Comparison of ENCODE assay signal across 16 cellular contexts in the genomic region with DNA sequence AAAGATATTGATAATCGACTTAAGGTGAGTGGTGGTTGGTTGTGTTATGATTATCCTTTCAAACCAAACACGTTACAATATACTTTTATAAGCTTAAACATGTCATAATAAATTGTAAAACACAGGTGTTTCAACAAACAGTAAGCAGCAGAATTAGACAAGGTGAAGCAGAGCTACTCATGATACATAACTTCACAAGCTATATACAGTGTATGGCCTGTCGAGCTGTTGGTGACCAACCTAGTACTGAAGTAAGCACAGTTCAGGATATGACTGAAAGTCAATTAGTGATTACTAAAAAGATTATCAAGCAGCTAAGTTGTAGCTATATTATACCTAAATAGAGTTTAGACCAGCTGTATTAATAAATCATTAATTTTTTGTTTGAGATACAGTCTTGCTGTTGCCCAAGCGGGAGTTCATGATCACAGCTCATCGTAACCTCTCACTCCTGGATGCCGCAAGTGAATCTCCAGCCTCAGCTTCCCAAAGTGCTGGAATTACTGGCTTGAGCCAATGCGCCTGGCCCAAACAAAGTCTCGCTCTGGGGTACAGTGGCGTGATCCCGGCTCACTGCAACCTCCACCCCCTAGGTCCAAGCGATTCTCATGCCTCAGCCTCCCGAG.
A peak's percentile ranks its signal among the peaks of the same experiment; 100 is the strongest.
DNase-seq lines count a peak whose midpoint lies in the region; ATAC-seq, FAIRE-seq and TF ChIP-seq lines count a peak whose summit lies in the region.
"Had no signal": no experiment of that assay in that cellular context is flagged by ENCODE, and none has a peak within 500 bp of the region (broad histone marks: within the 10 kb centered on the region; RNA-seq: fewer than 3 reads in every experiment).

No MANE protein-coding gene starts in this region.

- no peak overlapping the region for H3K4me3 Mint-ChIP-seq in stimulated activated memory B cell treated with anti-CD40 and anti-IgM and Interleukin-4, amounts not matched to agents 10 μg/mL and 1 μg/mL and 100 μg/mL, for 72 hours
- no peak overlapping the region for H3K4me3 Mint-ChIP-seq in CD14-positive monocyte
- H3K4me3 Mint-ChIP-seq: CD8-positive, alpha-beta memory T cell; GM23338; IgD-negative memory B cell had no signal

- peak overlapping the region; percentile 32 for H3K27ac Mint-ChIP-seq in stimulated activated memory B cell treated with anti-CD40 and anti-IgM and Interleukin-4, amounts not matched to agents 10 μg/mL and 1 μg/mL and 100 μg/mL, for 72 hours
- peak overlapping the region in 1 of 7 donors; percentile 61 for H3K27ac Mint-ChIP-seq in CD14-positive monocyte
- H3K27ac Mint-ChIP-seq: GM23338 had no signal

- no peaks in the 10 kb centered on the region for H3K27me3 Mint-ChIP-seq in stimulated activated memory B cell treated with anti-CD40 and anti-IgM and Interleukin-4, amounts not matched to agents 10 μg/mL and 1 μg/mL and 100 μg/mL, for 72 hours
- H3K27me3 Mint-ChIP-seq in CD14-positive monocyte (ENCODE audit: low read depth in 3 of 3), result no peaks in the 10 kb centered on the region
- H3K27me3 Mint-ChIP-seq: CD8-positive, alpha-beta memory T cell; IgD-negative memory B cell had no signal

- H3K36me3 Mint-ChIP-seq in stimulated activated memory B cell treated with anti-CD40 and anti-IgM and Interleukin-4, amounts not matched to agents 10 μg/mL and 1 μg/mL and 100 μg/mL, for 72 hours, result peaks cover 48% of the 10 kb centered on the region
- peaks cover 17 to 41% of the 10 kb centered on the region in 2 donors for H3K36me3 Mint-ChIP-seq in CD14-positive monocyte

- peak; percentile 71 for FAIRE-seq in GM19239 (lab: Jason Lieb, UNC)
- peak; percentile 45 for FAIRE-seq in islet of Langerhans (lab: Jason Lieb, UNC)
- FAIRE-seq: A204.1 had no signal

- no peaks in the 10 kb centered on the region for H3K27me3 ChIP-seq in cardiac muscle cell

- H3K4me3 ChIP-seq in cardiac muscle cell, result no peak overlapping the region
- H3K4me3 ChIP-seq: GM23338 had no signal

- H3K36me3 ChIP-seq in cardiac muscle cell, result no peaks in the 10 kb centered on the region

- H3K27ac ChIP-seq in cardiac muscle cell, result peak overlapping the region; percentile 17

- H3K9me3 ChIP-seq in cardiac muscle cell (ENCODE audit: low read depth), result no peaks in the 10 kb centered on the region
- H3K9me3 ChIP-seq: Caco-2 had no signal

- TF ChIP-seq CTCF in cardiac muscle cell (IDR thresholded peaks at IDR 0.05; ENCODE audit: low read depth, low read length), result no peak
- TF ChIP-seq CTCF in CD14-positive monocyte (IDR thresholded peaks at IDR 0.05), result no peak

- no peak for ATAC-seq in stimulated activated memory B cell treated with anti-CD40 and anti-IgM and Interleukin-4, amounts not matched to agents 10 μg/mL and 1 μg/mL and 100 μg/mL, for 72 hours
- ATAC-seq in GM18511 (IDR thresholded peaks at IDR 0.05; ENCODE audit: unreplicated experiment), result no peak
- ATAC-seq: GM23338 had no signal

- H3K4me1 Mint-ChIP-seq in stimulated activated memory B cell treated with anti-CD40 and anti-IgM and Interleukin-4, amounts not matched to agents 10 μg/mL and 1 μg/mL and 100 μg/mL, for 72 hours, result peaks cover 11% of the 10 kb centered on the region
- peaks cover 5% of the 10 kb centered on the region for H3K4me1 Mint-ChIP-seq in CD14-positive monocyte
- H3K4me1 Mint-ChIP-seq: GM23338 had no signal

- no peaks in the 10 kb centered on the region for H3K9me3 Mint-ChIP-seq in stimulated activated memory B cell treated with anti-CD40 and anti-IgM and Interleukin-4, amounts not matched to agents 10 μg/mL and 1 μg/mL and 100 μg/mL, for 72 hours
- H3K9me3 Mint-ChIP-seq in CD14-positive monocyte, result peaks cover 0 to 6% (median 0%) of the 10 kb centered on the region in 7 donors
- H3K9me3 Mint-ChIP-seq: CD8-positive, alpha-beta memory T cell; GM23338 had no signal

- DNase-seq in cardiac muscle cell (ENCODE audit: low read depth in 1 of 2, low spot score in 1 of 2) (no peak), cardiac septum (ENCODE audit: low spot score) (no peak), GM19239 (ENCODE audit: insufficient read length, low spot score) (no peak), CD14-positive monocyte (ENCODE audit: low spot score) (no peak)
- no peak for DNase-seq in activated CD4-positive, alpha-beta T cell treated with anti-CD3 and anti-CD28 coated beads for 4 hours
- DNase-seq: Caco-2; CD8-positive, alpha-beta memory T cell; DND-41; GDM1; H7 had no signal

- no peaks in the 10 kb centered on the region for H3K4me1 ChIP-seq in cardiac muscle cell (ENCODE audit: low read depth)

- intact Hi-C loops in cardiac septum (cut with DNase I) (no loop called here), CD14-positive monocyte (cut with micrococcal nuclease) (loop anchor here in 1 of 2 donors (10.0 kb wide), 1 partner anchor 56 kb away; no protein-coding TSS in a partner anchor)
